Comparison of ENCODE assay signal across 8 cellular contexts in the genomic region with DNA sequence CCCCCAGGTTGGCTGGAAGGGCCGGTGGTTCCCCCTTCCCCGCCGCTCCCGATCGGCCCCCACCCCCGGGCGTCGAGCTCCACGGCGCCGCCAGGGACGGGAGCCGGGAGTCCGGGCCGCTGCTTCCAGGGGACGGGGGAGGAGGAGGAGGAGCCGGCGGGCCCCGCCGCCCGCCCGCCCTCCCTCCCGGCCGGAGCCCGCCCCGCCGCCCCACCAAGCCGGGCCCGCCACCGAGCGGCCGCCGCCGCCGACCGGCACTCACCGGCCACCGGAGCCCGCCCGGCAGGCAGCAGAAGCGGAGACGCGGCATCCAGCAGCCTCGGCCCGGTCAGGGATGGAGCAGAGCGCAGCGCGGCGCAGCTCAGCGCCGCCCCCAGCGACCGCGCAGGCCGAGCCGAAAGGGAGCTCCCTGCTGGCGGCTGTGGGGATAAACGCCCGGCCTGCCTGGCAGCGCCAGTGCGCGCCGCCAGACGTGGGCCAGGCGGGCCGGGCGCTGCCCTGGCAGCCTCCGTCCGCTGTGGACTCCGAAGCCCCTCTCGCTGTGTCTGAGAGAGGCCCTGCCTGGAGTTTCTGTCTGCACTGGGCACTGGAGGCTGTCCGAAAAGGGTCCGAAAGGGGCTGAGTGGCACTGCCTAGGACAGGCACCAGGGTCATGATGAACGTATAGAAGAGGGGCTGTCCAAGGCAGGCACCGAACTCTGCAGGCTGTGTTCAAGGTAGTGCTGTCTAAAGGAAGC. TPM values are rescaled to one million over a fixed set of nuclear protein-coding genes. Genes with fewer than 3 reads are reported as not detected.
A peak's percentile ranks its signal among the peaks of the same experiment; 100 is the strongest.
DNase-seq lines count a peak whose midpoint lies in the region; ATAC-seq and TF ChIP-seq lines count a peak whose summit lies in the region.

A gene with protein sequence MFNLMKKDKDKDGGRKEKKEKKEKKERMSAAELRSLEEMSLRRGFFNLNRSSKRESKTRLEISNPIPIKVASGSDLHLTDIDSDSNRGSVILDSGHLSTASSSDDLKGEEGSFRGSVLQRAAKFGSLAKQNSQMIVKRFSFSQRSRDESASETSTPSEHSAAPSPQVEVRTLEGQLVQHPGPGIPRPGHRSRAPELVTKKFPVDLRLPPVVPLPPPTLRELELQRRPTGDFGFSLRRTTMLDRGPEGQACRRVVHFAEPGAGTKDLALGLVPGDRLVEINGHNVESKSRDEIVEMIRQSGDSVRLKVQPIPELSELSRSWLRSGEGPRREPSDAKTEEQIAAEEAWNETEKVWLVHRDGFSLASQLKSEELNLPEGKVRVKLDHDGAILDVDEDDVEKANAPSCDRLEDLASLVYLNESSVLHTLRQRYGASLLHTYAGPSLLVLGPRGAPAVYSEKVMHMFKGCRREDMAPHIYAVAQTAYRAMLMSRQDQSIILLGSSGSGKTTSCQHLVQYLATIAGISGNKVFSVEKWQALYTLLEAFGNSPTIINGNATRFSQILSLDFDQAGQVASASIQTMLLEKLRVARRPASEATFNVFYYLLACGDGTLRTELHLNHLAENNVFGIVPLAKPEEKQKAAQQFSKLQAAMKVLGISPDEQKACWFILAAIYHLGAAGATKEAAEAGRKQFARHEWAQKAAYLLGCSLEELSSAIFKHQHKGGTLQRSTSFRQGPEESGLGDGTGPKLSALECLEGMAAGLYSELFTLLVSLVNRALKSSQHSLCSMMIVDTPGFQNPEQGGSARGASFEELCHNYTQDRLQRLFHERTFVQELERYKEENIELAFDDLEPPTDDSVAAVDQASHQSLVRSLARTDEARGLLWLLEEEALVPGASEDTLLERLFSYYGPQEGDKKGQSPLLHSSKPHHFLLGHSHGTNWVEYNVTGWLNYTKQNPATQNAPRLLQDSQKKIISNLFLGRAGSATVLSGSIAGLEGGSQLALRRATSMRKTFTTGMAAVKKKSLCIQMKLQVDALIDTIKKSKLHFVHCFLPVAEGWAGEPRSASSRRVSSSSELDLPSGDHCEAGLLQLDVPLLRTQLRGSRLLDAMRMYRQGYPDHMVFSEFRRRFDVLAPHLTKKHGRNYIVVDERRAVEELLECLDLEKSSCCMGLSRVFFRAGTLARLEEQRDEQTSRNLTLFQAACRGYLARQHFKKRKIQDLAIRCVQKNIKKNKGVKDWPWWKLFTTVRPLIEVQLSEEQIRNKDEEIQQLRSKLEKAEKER (N-terminal part only) (minus strand): TSS at position 348 of the 737 bp plus-strand sequence. CDS start 13,458 bp downstream, outside the sequence.

- peak within 1 kb of the TSS; percentile 57 to 82 for H3K4me3 ChIP-seq in ascending aorta
- H3K4me3 ChIP-seq in aorta (ENCODE audit: low read length in 2 of 2), result peak within 1 kb of the TSS; percentile 41 to 88

- H3K4me3 Mint-ChIP-seq in HFFc6, result peak within 1 kb of the TSS; percentile 85

- ATAC-seq in aorta (ENCODE audit: low FRiP score), result peak; percentile 92

- H3K9me3 Mint-ChIP-seq in HFFc6, result no peaks in the 10 kb centered on the region

- H3K36me3 ChIP-seq in ascending aorta (no peaks in the 10 kb centered on the region), aorta (ENCODE audit: control insufficient read depth in 1 of 2, insufficient read depth in 2 of 2, low read length in 1 of 2) (no peaks in the 10 kb centered on the region)

- H3K27ac ChIP-seq in ascending aorta (peak within 1 kb of the TSS; percentile 79 to 93), aorta (ENCODE audit: low read depth in 1 of 2, low read length in 2 of 2) (peak within 1 kb of the TSS; percentile 9 to 81)

- intact Hi-C loops in ascending aorta (cut with DNase I), result loop anchor here (1.0 kb wide), 2 partner anchors 31 to 39 kb away; no protein-coding TSS in a partner anchor
- intact Hi-C loops in aorta (cut with DNase I), result loop anchor here (1.0 to 5.0 kb wide), 3 partner anchors 32 to 37 kb away; no protein-coding TSS in a partner anchor

- no peaks in the 10 kb centered on the region for H3K36me3 Mint-ChIP-seq in HFFc6 (ENCODE audit: low read depth)

- TF ChIP-seq CTCF in GM10266 (IDR thresholded peaks at IDR 0.05; ENCODE audit: control insufficient read depth, insufficient read depth, low read depth, missing control alignments) (peak; percentile 85), HFFc6 (IDR thresholded peaks at IDR 0.05) (peak; percentile 86), ascending aorta (IDR thresholded peaks at IDR 0.05) (peak; percentile 80 to 98 (median 88))

- H3K9me3 ChIP-seq in ascending aorta (no peaks in the 10 kb centered on the region), aorta (ENCODE audit: control insufficient read depth, low read length) (no peaks in the 10 kb centered on the region)

- H3K4me1 Mint-ChIP-seq in HFFc6 (ENCODE audit: low read depth), result peaks cover 45% of the 10 kb centered on the region

- no peaks in the 10 kb centered on the region for H3K27me3 ChIP-seq in ascending aorta
- H3K27me3 ChIP-seq in aorta (ENCODE audit: control insufficient read depth in 1 of 2, insufficient read depth in 2 of 2, low read length in 1 of 2), result no peaks in the 10 kb centered on the region

- peaks cover 12 to 30% of the 10 kb centered on the region in 2 donors for H3K4me1 ChIP-seq in ascending aorta
- H3K4me1 ChIP-seq in aorta (ENCODE audit: control insufficient read depth in 1 of 2, insufficient read depth in 2 of 2, low read length in 2 of 2), result no peaks in the 10 kb centered on the region

- H3K27ac Mint-ChIP-seq in HFFc6, result peak within 1 kb of the TSS; percentile 51; the same call in 1 of the 2 replicates

- whole genome bisulfite sequencing in aorta, 2 donors, result 0 to 1% methylated on average over 26 to 75 of the region's 75 CpGs

- DNase-seq in GM10266 (ENCODE audit: extremely low spot score) (peak; percentile 97), HFFc6 (peak; percentile 64), NCI-H1105 (lab: John Stamatoyannopoulos, UW) (peak; percentile 37), T-helper 22 cell (ENCODE audit: low read depth) (peak; percentile 58), ascending aorta (ENCODE audit: low spot score in 2 of 2) (peak in 1 of 2 donors; percentile 87), hepatic stellate cell (ENCODE audit: low spot score) (peak; percentile 87), renal cortical epithelial cell (ENCODE audit: low read depth) (peak; percentile 44), aorta (peak; percentile 83 to 93)

- H3K27me3 Mint-ChIP-seq in HFFc6 (ENCODE audit: insufficient read depth), result peaks cover 4% of the 10 kb centered on the region; the same call in 1 of the 2 replicates

RNA-seq across cellular contexts. Expression of the gene that starts here (rescaled TPM):
- 10 to 100 TPM; 39.2 to 57.7 (median 42.9) TPM for total RNA-seq in HFFc6 (2021; fragmentation: NEBNext Ultra II Directional; extraction: Animal tissue kit (Norgen Biotek cat#: 25700))
- total RNA-seq in ascending aorta, result 185 TPM
- 25.4 and 65.5 TPM in 2 replicates for total RNA-seq in renal cortical epithelial cell
- total RNA-seq in aorta, result 100 to 1,000 TPM; 102 to 116 TPM
- polyA plus RNA-seq in aorta, result 100 to 1,000 TPM in 1 of 2 donors, 10 to 100 TPM in 1; 17.4 to 107 TPM
